Comparison of ENCODE assay signal across 1 cellular context in genomic region chr2:219293736-219294201, GRCh38.
TF ChIP-seq lines count a peak whose summit lies in the region.

No MANE protein-coding gene starts in this region.

TF ChIP-seq in H1, 55 proteins besides CTCF, POLR2A, EP300 and RAD21:
- TF ChIP-seq YY1 (IDR thresholded peaks at IDR 0.05; ENCODE audit: low read depth, low read length) (no peak), SP4 (IDR thresholded peaks at IDR 0.05; ENCODE audit: low read length) (no peak), NANOG (IDR thresholded peaks at IDR 0.05; ENCODE audit: insufficient read depth, low read depth, low read length, poor library complexity, severe bottlenecking) (no peak), POLR2AphosphoS5 (IDR thresholded peaks at IDR 0.05; ENCODE audit: low read depth, low read length) (no peak), BRCA1 (IDR thresholded peaks at IDR 0.05; ENCODE audit: low read depth, low read length) (no peak), KDM5A (IDR thresholded peaks at IDR 0.05; ENCODE audit: low read length) (no peak), E2F6 (IDR thresholded peaks at IDR 0.05) (no peak), MAX (IDR thresholded peaks at IDR 0.05) (no peak)
